Comparison of ENCODE assay signal across 24 cellular contexts in the genomic region with DNA sequence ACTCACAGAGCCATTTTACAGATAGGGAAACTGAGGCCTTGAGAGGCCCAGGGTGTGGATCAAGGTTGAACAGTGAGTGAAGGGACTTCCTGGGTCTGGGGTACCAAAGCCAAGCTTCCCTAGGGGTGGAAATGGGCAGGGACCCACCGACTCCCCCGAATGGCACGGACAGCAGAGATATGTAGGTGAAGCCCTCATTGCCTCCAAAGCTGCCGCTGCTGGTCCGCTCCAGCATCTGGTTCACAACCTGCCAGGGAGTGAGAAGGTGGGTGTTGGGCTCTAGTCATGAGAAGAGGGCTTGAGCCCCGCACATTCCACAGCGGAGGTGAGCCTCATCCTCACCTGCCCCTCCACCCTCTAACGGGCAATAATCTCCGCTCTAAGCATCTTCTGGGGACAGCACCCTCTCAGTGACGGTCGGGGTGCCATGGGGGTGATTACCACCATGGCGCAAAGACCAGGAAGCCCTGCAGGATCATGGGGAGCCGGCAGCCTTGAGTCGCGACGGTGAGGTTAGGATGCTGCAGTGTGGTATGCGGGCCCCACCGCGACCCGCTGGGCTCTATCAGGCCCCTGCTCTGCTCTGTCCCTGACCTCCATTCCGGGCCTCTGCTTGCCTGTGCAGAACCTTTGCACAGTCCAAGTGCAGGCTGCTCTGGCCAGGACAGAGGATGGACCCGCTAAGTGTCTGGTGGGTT. TPM values are rescaled to one million over a fixed set of nuclear protein-coding genes. Genes with fewer than 3 reads are reported as not detected.
DNase-seq lines count a peak whose midpoint lies in the region; ATAC-seq and TF ChIP-seq lines count a peak whose summit lies in the region.
"Had no signal": no experiment of that assay in that cellular context is flagged by ENCODE, and none has a peak within 500 bp of the region (broad histone marks: within the 10 kb centered on the region; RNA-seq: fewer than 3 reads in every experiment).

No MANE protein-coding gene starts in this region.

- no peaks in the 10 kb centered on the region for H3K27me3 ChIP-seq in upper lobe of right lung

- ATAC-seq in upper lobe of right lung = no peak
- no peak for ATAC-seq in HG03025 (IDR thresholded peaks at IDR 0.05; ENCODE audit: low FRiP score, unreplicated experiment)
- ATAC-seq in GM18907 (IDR thresholded peaks at IDR 0.05; ENCODE audit: unreplicated experiment) = no peak
- ATAC-seq: A549, GM12878, HCT116 had no signal

- H3K36me3 ChIP-seq in upper lobe of right lung = no peaks in the 10 kb centered on the region

- H3K4me1 ChIP-seq in upper lobe of right lung = no peaks in the 10 kb centered on the region
- H3K4me1 ChIP-seq: A549 had no signal

- TF ChIP-seq CTCF in GM13976 (IDR thresholded peaks at IDR 0.05; ENCODE audit: borderline replicate concordance, control extremely low read depth, extremely low read depth, insufficient read depth, missing control alignments) (no peak), upper lobe of right lung (IDR thresholded peaks at IDR 0.05) (no peak)

- DNase-seq in D341Med (ENCODE audit: low spot score) = peak; percentile 18
- peak; percentile 22 for DNase-seq in GM13976 (ENCODE audit: low spot score)
- DNase-seq in iPS-NIHi7 (ENCODE audit: extremely low spot score) = peak; percentile 6
- peak; percentile 12 for DNase-seq in upper lobe of right lung
- no peak for DNase-seq in kidney glomerular epithelial cell (lab: John Stamatoyannopoulos, UW)
- DNase-seq: CD8-positive, alpha-beta memory T cell; Kasumi-1; NCI-H1105; NCI-H1436 treated with DMSO at 0.1 percent for 48 hours; NCI-H187 treated with DMSO at 0.1 percent for 48 hours; NCI-H2107; NCI-H524; NCI-H774; SIG-M5 had no signal

- intact Hi-C loops in upper lobe of right lung (cut with DNase I) = no loop called here

- H3K27ac ChIP-seq in upper lobe of right lung = no peak overlapping the region
- H3K27ac ChIP-seq: A549, SK-N-MC had no signal

- H3K9me3 ChIP-seq in upper lobe of right lung = no peaks in the 10 kb centered on the region
- H3K9me3 ChIP-seq: A549 had no signal

- in situ Hi-C loops in GM13976 (cut with MboI; ENCODE audit: low sequenced_read_pairs, unreplicated experiment) = no loop called here

- H3K4me3 ChIP-seq in upper lobe of right lung = no peak overlapping the region
- H3K4me3 ChIP-seq: A549, GM12878, SK-N-MC had no signal

RNA-seq across cellular contexts. Expression of gene ALDH3B2, which starts 10.8 kb away (rescaled TPM):
- 1.3 TPM for total RNA-seq in upper lobe of right lung
- total RNA-seq: B cell; CD8-positive, alpha-beta memory T cell; H1; HT-29; M059J had no signal

RNA-seq across cellular contexts. Expression of gene ACY3, which starts 13.1 kb away (rescaled TPM):
- total RNA-seq in upper lobe of right lung = 0.32 TPM
- total RNA-seq: B cell, H1 had no signal

RNA-seq across cellular contexts. Expression of gene TBX10, which starts 24.1 kb away (rescaled TPM):
- total RNA-seq in upper lobe of right lung = not detected
- total RNA-seq: B cell; CD8-positive, alpha-beta memory T cell; H1; M059J had no signal

RNA-seq across cellular contexts. Expression of gene NUDT8, which starts 33.9 kb away (rescaled TPM):
- total RNA-seq in upper lobe of right lung = 12.2 TPM

RNA-seq across cellular contexts. Expression of gene NDUFV1, which starts 56.9 kb away (rescaled TPM):
- 141 TPM for total RNA-seq in upper lobe of right lung
